ENCODE assay signal across 18 cellular contexts in genomic region chr4:3250438-3250955, GRCh38. TPM values are rescaled to one million over a fixed set of nuclear protein-coding genes. Genes with fewer than 3 reads are reported as not detected.
DNase-seq lines count a peak whose midpoint lies in the region; ATAC-seq and TF ChIP-seq lines count a peak whose summit lies in the region.
"Had no signal": no experiment of that assay in that cellular context is flagged by ENCODE, and none has a peak within 500 bp of the region (broad histone marks: within the 10 kb centered on the region; RNA-seq: fewer than 3 reads in every experiment).

No MANE protein-coding gene starts in this region.

- no peaks in the 10 kb centered on the region for H3K9me3 Mint-ChIP-seq in central memory CD8-positive, alpha-beta T cell
- H3K9me3 Mint-ChIP-seq: activated naive CD4-positive, alpha-beta T cell treated with anti-CD3 and anti-CD28 coated beads, Interleukin-2, amount 10 ng/mL, durations not matched to agents 7 days and 5 days; brain; nephron had no signal

- H3K4me1 ChIP-seq in BLaER1: peaks cover 64% of the 10 kb centered on the region
- no peaks in the 10 kb centered on the region for H3K4me1 ChIP-seq in mesendoderm (ENCODE audit: control insufficient read depth, low read depth, low read length)
- no peaks in the 10 kb centered on the region for H3K4me1 ChIP-seq in mammary epithelial cell (ENCODE audit: insufficient read depth, low read length)

- CTCF ChIA-PET in mammary epithelial cell (lab: Charles Lee; ENCODE audit: low non-redundant PET): no interaction called here

- intact Hi-C loops in mammary epithelial cell (cut with micrococcal nuclease): no loop called here

- no peaks in the 10 kb centered on the region for H4K20me1 ChIP-seq in BLaER1
- H4K20me1 ChIP-seq in mammary epithelial cell (ENCODE audit: insufficient read depth, low read length): no peaks in the 10 kb centered on the region

- H3K4ac ChIP-seq in mesendoderm (ENCODE audit: low read depth, low read length): no peak overlapping the region

- in situ Hi-C loops in mammary epithelial cell (cut with MboI; ENCODE audit: low sequenced_read_pairs in 2 of 2): no loop called here

- dilution Hi-C loops in mammary epithelial cell (cut with HindIII; ENCODE audit: low sequenced_read_pairs): no loop called here

- 0 out of 2 replicates have a peak, but pooled peaks cover 1% of the 10 kb centered on the region for H3K36me3 ChIP-seq in BLaER1
- H3K36me3 ChIP-seq in mesendoderm (ENCODE audit: control insufficient read depth, insufficient read depth, low read length): no peaks in the 10 kb centered on the region
- no peaks in the 10 kb centered on the region for H3K36me3 ChIP-seq in mammary epithelial cell (ENCODE audit: insufficient read depth, low read length)

- H2BK120ac ChIP-seq in mesendoderm (ENCODE audit: low read depth, low read length): no peak overlapping the region

- no peaks in the 10 kb centered on the region for H3K36me3 Mint-ChIP-seq in central memory CD8-positive, alpha-beta T cell (ENCODE audit: insufficient read depth)
- H3K36me3 Mint-ChIP-seq: activated naive CD4-positive, alpha-beta T cell treated with anti-CD3 and anti-CD28 coated beads, Interleukin-2, amount 10 ng/mL, durations not matched to agents 7 days and 5 days; brain had no signal

- no peaks in the 10 kb centered on the region for H3K27me3 Mint-ChIP-seq in central memory CD8-positive, alpha-beta T cell
- H3K27me3 Mint-ChIP-seq: activated naive CD4-positive, alpha-beta T cell treated with anti-CD3 and anti-CD28 coated beads, Interleukin-2, amount 10 ng/mL, durations not matched to agents 7 days and 5 days; brain had no signal

- H2AFZ ChIP-seq in mammary epithelial cell (ENCODE audit: low read depth, low read length): no peak overlapping the region
- H2AFZ ChIP-seq: hepatocyte had no signal

- H3K27ac Mint-ChIP-seq in central memory CD8-positive, alpha-beta T cell (ENCODE audit: low read depth): peak overlapping the region; percentile 83
- H3K27ac Mint-ChIP-seq: activated naive CD4-positive, alpha-beta T cell treated with anti-CD3 and anti-CD28 coated beads, Interleukin-2, amount 10 ng/mL, durations not matched to agents 7 days and 5 days had no signal

- no peaks in the 10 kb centered on the region for H3K9me3 ChIP-seq in BLaER1
- H3K9me3 ChIP-seq in mammary epithelial cell (replicated peaks; ENCODE audit: insufficient read depth, low read length): no peaks in the 10 kb centered on the region

- ATAC-seq in central memory CD8-positive, alpha-beta T cell (replicated peaks; ENCODE audit: extremely low read depth, poor library complexity, severe bottlenecking): no peak
- ATAC-seq in HG03196 (IDR thresholded peaks at IDR 0.05; ENCODE audit: unreplicated experiment): no peak
- ATAC-seq: right cardiac atrium had no signal

- H3K4me3 ChIP-seq in BLaER1 (no peak overlapping the region), mesendoderm (ENCODE audit: low read length) (no peak overlapping the region), mammary epithelial cell (replicated peaks in 1 of 3; ENCODE audit: insufficient read depth in 1 of 3, low read depth in 2 of 3, low read length in 3 of 3) (no peak overlapping the region)
- H3K4me3 ChIP-seq: hepatocyte had no signal

- no peak overlapping the region for H2BK5ac ChIP-seq in mesendoderm (ENCODE audit: low read length)

- H3K18ac ChIP-seq in mesendoderm (ENCODE audit: low read length): no peak overlapping the region

- H3K79me1 ChIP-seq in mesendoderm (ENCODE audit: low read length): no peaks in the 10 kb centered on the region

- H2BK15ac ChIP-seq in mesendoderm (replicated peaks; ENCODE audit: low read depth): no peak overlapping the region

- H3K27me3 ChIP-seq in BLaER1 (no peaks in the 10 kb centered on the region), mesendoderm (ENCODE audit: insufficient read depth, low read length, poor library complexity) (no peaks in the 10 kb centered on the region), mammary epithelial cell (ENCODE audit: insufficient read depth, low read length) (no peaks in the 10 kb centered on the region)
- H3K27me3 ChIP-seq: hepatocyte had no signal

- DNase-seq in DMS153 treated with DMSO at 0.1 percent for 48 hours (lab: John Stamatoyannopoulos, UW; ENCODE audit: unreplicated experiment) (peak; percentile 1), mesendoderm (peak; percentile 38), GDM1 (lab: John Stamatoyannopoulos, UW) (no peak), mammary epithelial cell (no peak), GM19240 (ENCODE audit: insufficient read length, low spot score) (no peak)
- no peak for DNase-seq in central memory CD8-positive, alpha-beta T cell (ENCODE audit: low spot score in 2 of 2)
- DNase-seq: activated CD4-positive, alpha-beta T cell treated with anti-CD3 and anti-CD28 coated beads for 4 hours; activated naive CD4-positive, alpha-beta T cell treated with anti-CD3 and anti-CD28 coated beads, Interleukin-2, amount 10 ng/mL, durations not matched to agents 7 days and 5 days; MV-4-11; NCI-H345; stimulated activated CD4-positive, alpha-beta T cell treated with anti-CD3 and anti-CD28 coated beads, Interleukin-2, amount 100 ng/mL, for 24 hours; T1000 had no signal

- H3K4me2 ChIP-seq in BLaER1 (peak overlapping the region; percentile 62), mesendoderm (ENCODE audit: low read length) (no peak overlapping the region), mammary epithelial cell (ENCODE audit: insufficient read depth, low read depth, low read length) (no peak overlapping the region)
- H3K4me2 ChIP-seq: hepatocyte had no signal

- H3K9ac ChIP-seq in BLaER1 (no peak overlapping the region), mesendoderm (ENCODE audit: low read length) (no peak overlapping the region), mammary epithelial cell (ENCODE audit: insufficient read depth, low read length) (no peak overlapping the region)

- no CpG with 5 or more reads among the region's 14 CpGs for WGBS in mesendoderm (ENCODE audit: extremely low coverage, insufficient coverage, low lambda C conversion rate)
- 86% methylated on average over 4 of the region's 14 CpGs for WGBS in mammary epithelial cell (ENCODE audit: low coverage, missing lambda C conversion rate)

- no peak overlapping the region for H3K4me3 Mint-ChIP-seq in central memory CD8-positive, alpha-beta T cell
- H3K4me3 Mint-ChIP-seq: activated naive CD4-positive, alpha-beta T cell treated with anti-CD3 and anti-CD28 coated beads, Interleukin-2, amount 10 ng/mL, durations not matched to agents 7 days and 5 days; brain; nephron had no signal

- H3K79me2 ChIP-seq in mesendoderm (ENCODE audit: control insufficient read depth, insufficient read depth, low read length) (no peaks in the 10 kb centered on the region), mammary epithelial cell (ENCODE audit: insufficient read depth, low read length) (no peaks in the 10 kb centered on the region)
- H3K79me2 ChIP-seq: hepatocyte had no signal

- H3K4me1 Mint-ChIP-seq in central memory CD8-positive, alpha-beta T cell: peaks cover 5% of the 10 kb centered on the region
- H3K4me1 Mint-ChIP-seq: activated naive CD4-positive, alpha-beta T cell treated with anti-CD3 and anti-CD28 coated beads, Interleukin-2, amount 10 ng/mL, durations not matched to agents 7 days and 5 days; nephron had no signal

- no peak overlapping the region for H2AK5ac ChIP-seq in mesendoderm (ENCODE audit: low read length)

- H3K56ac ChIP-seq in mesendoderm (ENCODE audit: low read length): no peak overlapping the region

- H4K5ac ChIP-seq in mesendoderm (ENCODE audit: low read length): no peak overlapping the region

- TF ChIP-seq CTCF in mammary epithelial cell (conservative IDR thresholded peaks at IDR 0.05 in 1 of 2, IDR thresholded peaks at IDR 0.05 in 1 of 2; ENCODE audit: extremely low read depth in 1 of 2, insufficient read depth in 1 of 2, low read depth in 1 of 2, low read length in 2 of 2): no peak

- BruUV-seq in mammary epithelial cell (replicated peaks; lab: Mats Ljungman, UMichigan): no TSS peak

- no peak overlapping the region for H3K23ac ChIP-seq in mesendoderm (ENCODE audit: low read length)

- H3K27ac ChIP-seq in BLaER1 (peak overlapping the region; percentile 62), mesendoderm (ENCODE audit: low read depth, low read length) (no peak overlapping the region), mammary epithelial cell (ENCODE audit: insufficient read depth, low read depth, low read length) (no peak overlapping the region)
- H3K27ac ChIP-seq: hepatocyte had no signal

- H4K8ac ChIP-seq in mesendoderm (ENCODE audit: low read depth, low read length): no peak overlapping the region

RNA-seq across cellular contexts. Expression of gene MSANTD1, which starts 1.5 kb away (rescaled TPM):
- polyA plus RNA-seq in mesendoderm (2013, experiment 1 of 2): 0.14 TPM
- polyA plus RNA-seq in mesendoderm (2013, experiment 2 of 2): 0.15 TPM
- 1 to 10 TPM in 1 of 2 donors, under 1 TPM in 1; 0.68 to 1.0 TPM for total RNA-seq in mammary epithelial cell
- 0.05 TPM for polyA plus RNA-seq in mammary epithelial cell
- not detected for polyA minus RNA-seq in mammary epithelial cell

RNA-seq across cellular contexts. Expression of gene RGS12, which starts 42.3 kb away (rescaled TPM):
- 7.8 TPM for polyA plus RNA-seq in mesendoderm (2013, experiment 1 of 2)
- 8.4 TPM for polyA plus RNA-seq in mesendoderm (2013, experiment 2 of 2)
- 10 to 100 TPM; 72.5 to 91.4 TPM for total RNA-seq in mammary epithelial cell
- polyA plus RNA-seq in mammary epithelial cell: 30.9 TPM
- polyA minus RNA-seq in mammary epithelial cell: 41.6 TPM

Comparison
In these comparisons a context has a peak if more than half of its experiments do, and no peak if none do; other contexts are left out.
1. DNase-seq: peak in DMS153 treated with DMSO at 0.1 percent for 48 hours (single experiment) and mesendoderm (single experiment); none in central memory CD8-positive, alpha-beta T cell (0 of 2), GDM1 (single experiment), mammary epithelial cell (single experiment) and GM19240 (single experiment).